In genomic region chr14:70789361-70789760, GRCh38 we compare ENCODE assay signal across 13 cellular contexts. TPM values are rescaled to one million over a fixed set of nuclear protein-coding genes. Genes with fewer than 3 reads are reported as not detected.
A peak's percentile ranks its signal among the peaks of the same experiment; 100 is the strongest.
DNase-seq lines count a peak whose midpoint lies in the region; ATAC-seq, FAIRE-seq and TF ChIP-seq lines count a peak whose summit lies in the region.
"Had no signal": no experiment of that assay in that cellular context is flagged by ENCODE, and none has a peak within 500 bp of the region (broad histone marks: within the 10 kb centered on the region; RNA-seq: fewer than 3 reads in every experiment).

No MANE protein-coding gene starts in this region.

- H3K9me3 ChIP-seq in MG63 (no peaks in the 10 kb centered on the region), lung (ENCODE audit: control insufficient read depth in 2 of 2, insufficient read depth in 1 of 2, low read length in 1 of 2) (no peaks in the 10 kb centered on the region)

- H3K27me3 ChIP-seq in MG63 = no peaks in the 10 kb centered on the region
- no peaks in the 10 kb centered on the region for H3K27me3 ChIP-seq in brain microvascular endothelial cell (replicated peaks)
- no peaks in the 10 kb centered on the region for H3K27me3 ChIP-seq in lung (ENCODE audit: control insufficient read depth, insufficient read depth)

- H3K36me3 ChIP-seq in MG63 = no peaks in the 10 kb centered on the region
- no peaks in the 10 kb centered on the region for H3K36me3 ChIP-seq in brain microvascular endothelial cell (replicated peaks)
- no peaks in the 10 kb centered on the region for H3K36me3 ChIP-seq in lung (ENCODE audit: control insufficient read depth in 2 of 2, insufficient read depth in 2 of 2, low read length in 2 of 2)

- no peak for ATAC-seq in lung (ENCODE audit: insufficient read depth, low FRiP score)
- ATAC-seq in GM21367 (IDR thresholded peaks at IDR 0.05; ENCODE audit: unreplicated experiment) = no peak
- ATAC-seq: GM23338; left ventricle myocardium superior; stimulated activated memory B cell treated with anti-CD40 and anti-IgM and Interleukin-4, amounts not matched to agents 10 μg/mL and 1 μg/mL and 100 μg/mL, for 72 hours; T-helper 17 cell had no signal

- WGBS in lung, 2 donors = 16 to 25% methylated on average over 4 of the region's 4 CpGs

- H3K4me1 ChIP-seq in lung (ENCODE audit: control insufficient read depth in 2 of 2, insufficient read depth in 2 of 2, low read length in 2 of 2) = no peaks in the 10 kb centered on the region

- H3K27ac ChIP-seq in brain microvascular endothelial cell (no peak overlapping the region), lung (ENCODE audit: low read depth in 1 of 2, low read length in 1 of 2) (no peak overlapping the region)

- DNase-seq in D721Med (ENCODE audit: insufficient read length, low spot score) (no peak), MG63 (peak; percentile 55), brain microvascular endothelial cell (peak; percentile 71), lung (ENCODE audit: low spot score) (peak; percentile 68), MV-4-11 (lab: John Stamatoyannopoulos, UW) (no peak), NCI-H2196 (lab: John Stamatoyannopoulos, UW; ENCODE audit: unreplicated experiment) (no peak), NCI-H128 (lab: John Stamatoyannopoulos, UW; ENCODE audit: unreplicated experiment) (no peak)
- DNase-seq: left ventricle myocardium superior, NCI-H146, T-helper 17 cell had no signal

- in situ Hi-C loops in brain microvascular endothelial cell (cut with HindIII; ENCODE audit: low pct_ligation_motif_present, low sequenced_read_pairs) = no loop called here

- TF ChIP-seq CTCF in D721Med (IDR thresholded peaks at IDR 0.05; ENCODE audit: insufficient read depth, missing control alignments) (no peak), brain microvascular endothelial cell (IDR thresholded peaks at IDR 0.05; ENCODE audit: low read depth, low read length, missing control alignments) (no peak), lung (IDR thresholded peaks at IDR 0.05; ENCODE audit: control extremely low read depth, extremely low read depth) (no peak)

- peak; percentile 35 for FAIRE-seq in D721Med (lab: Jason Lieb, UNC)

- H3K4me3 ChIP-seq in MG63 = no peak overlapping the region
- H3K4me3 ChIP-seq in brain microvascular endothelial cell (ENCODE audit: low read depth, low read length) = no peak overlapping the region
- no peak overlapping the region for H3K4me3 ChIP-seq in lung
- H3K4me3 ChIP-seq: GM23338 had no signal

RNA-seq across cellular contexts. Expression of gene MAP3K9, which starts 20.0 kb away (rescaled TPM):
- total RNA-seq in MG63 (2014; rRNA removed; shearing (Covaris generic); ENCODE audit: low replicate concordance) = 0.17 and 0.76 TPM in 2 replicates
- total RNA-seq in lung = 10 to 100 TPM in 1 of 2 donors, 1 to 10 TPM in 1; 5.4 to 14.0 TPM
- 1 to 10 TPM; 2.3 to 3.1 TPM for polyA plus RNA-seq in lung

Comparison
In these comparisons a context has a peak if more than half of its experiments do, and no peak if none do; other contexts are left out.
1. DNase-seq: peak in MG63 (single experiment), brain microvascular endothelial cell (single experiment) and lung (single experiment); none in D721Med (single experiment), MV-4-11 (single experiment), NCI-H2196 (single experiment) and NCI-H128 (single experiment).